ENCODE assay signal across 18 cellular contexts in the genomic region with DNA sequence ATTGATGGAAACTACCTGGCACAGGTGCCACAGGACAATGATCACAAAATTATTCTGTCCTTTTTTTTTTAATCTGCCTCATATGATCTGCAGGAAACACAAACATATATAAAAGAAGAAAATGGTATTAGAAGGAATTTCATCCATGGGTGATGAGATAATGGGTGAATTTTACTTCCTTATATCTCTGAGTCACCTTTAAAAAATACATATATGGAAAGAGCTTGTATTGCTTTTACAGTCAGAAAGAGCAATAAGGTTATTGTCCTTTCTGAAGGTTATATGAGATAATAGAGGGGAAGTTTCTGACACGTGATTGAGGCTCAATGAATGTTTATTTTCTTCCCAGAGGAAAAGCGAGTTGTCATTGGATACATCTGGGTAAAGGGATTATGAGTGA.
"Had no signal": no experiment of that assay in that cellular context is flagged by ENCODE, and none has a peak within 500 bp of the region (broad histone marks: within the 10 kb centered on the region; RNA-seq: fewer than 3 reads in every experiment).

No MANE protein-coding gene starts in this region.

- DNase-seq: activated CD4-positive, alpha-beta memory T cell treated with anti-CD3 and anti-CD28 coated beads for 36 hours; activated CD4-positive, alpha-beta T cell treated with anti-CD3 and anti-CD28 coated beads for 48 hours; activated naive CD4-positive, alpha-beta T cell treated with Interleukin-2 at 50 U/mL for 16 hours; activated naive CD8-positive, alpha-beta T cell treated with anti-CD3 and anti-CD28 coated beads, Interleukin-2, amount 10 ng/mL, durations not matched to agents 7 days and 5 days; activated T-cell treated with anti-CD3 and anti-CD28 coated beads, Interleukin-2, amount 50 U/mL, for 48 hours; amniotic stem cell; cerebellar nuclear complex; effector CD8-positive, alpha-beta T cell; heart left ventricle; islet precursor cell; lower lobe of right lung; mesendoderm; naive thymus-derived CD4-positive, alpha-beta T cell; right cardiac atrium; stimulated activated CD4-positive, alpha-beta T cell treated with anti-CD3 and anti-CD28 coated beads, Interleukin-4, amount 100 ng/mL, for 24 hours; stimulated activated naive CD4-positive, alpha-beta T cell treated with Interleukin-2 at 50 U/mL for 16 hours had no signal

- H3K27ac Mint-ChIP-seq: activated CD4-positive, alpha-beta memory T cell treated with anti-CD3 and anti-CD28 coated beads for 36 hours; activated naive CD8-positive, alpha-beta T cell treated with anti-CD3 and anti-CD28 coated beads, Interleukin-2, amount 10 ng/mL, durations not matched to agents 7 days and 5 days; naive thymus-derived CD4-positive, alpha-beta T cell; neural progenitor cell had no signal

- H3K27me3 Mint-ChIP-seq: naive thymus-derived CD4-positive, alpha-beta T cell had no signal

- H3K36me3 ChIP-seq: neural progenitor cell had no signal

- H3K9me3 Mint-ChIP-seq: activated CD4-positive, alpha-beta memory T cell treated with anti-CD3 and anti-CD28 coated beads for 36 hours; activated naive CD8-positive, alpha-beta T cell treated with anti-CD3 and anti-CD28 coated beads, Interleukin-2, amount 10 ng/mL, durations not matched to agents 7 days and 5 days; naive thymus-derived CD4-positive, alpha-beta T cell; neural progenitor cell had no signal

- H3K27me3 ChIP-seq: esophagus muscularis mucosa, heart left ventricle, neural progenitor cell had no signal

- H3K4me3 Mint-ChIP-seq: activated CD4-positive, alpha-beta memory T cell treated with anti-CD3 and anti-CD28 coated beads for 36 hours; activated naive CD8-positive, alpha-beta T cell treated with anti-CD3 and anti-CD28 coated beads, Interleukin-2, amount 10 ng/mL, durations not matched to agents 7 days and 5 days; naive thymus-derived CD4-positive, alpha-beta T cell; neural progenitor cell had no signal

- H3K27ac ChIP-seq: lower lobe of right lung, neural progenitor cell had no signal

- H3K36me3 Mint-ChIP-seq: activated CD4-positive, alpha-beta memory T cell treated with anti-CD3 and anti-CD28 coated beads for 36 hours; activated naive CD8-positive, alpha-beta T cell treated with anti-CD3 and anti-CD28 coated beads, Interleukin-2, amount 10 ng/mL, durations not matched to agents 7 days and 5 days; naive thymus-derived CD4-positive, alpha-beta T cell had no signal

- H3K4me3 ChIP-seq: esophagus muscularis mucosa, heart left ventricle, lower lobe of right lung, neural progenitor cell had no signal

- ATAC-seq: heart left ventricle; lower lobe of right lung; naive thymus-derived CD4-positive, alpha-beta T cell; right cardiac atrium had no signal

- H3K9me3 ChIP-seq: esophagus muscularis mucosa, heart left ventricle, lower lobe of right lung had no signal
